8 cellular contexts compared by ENCODE assay signal in the genomic region with DNA sequence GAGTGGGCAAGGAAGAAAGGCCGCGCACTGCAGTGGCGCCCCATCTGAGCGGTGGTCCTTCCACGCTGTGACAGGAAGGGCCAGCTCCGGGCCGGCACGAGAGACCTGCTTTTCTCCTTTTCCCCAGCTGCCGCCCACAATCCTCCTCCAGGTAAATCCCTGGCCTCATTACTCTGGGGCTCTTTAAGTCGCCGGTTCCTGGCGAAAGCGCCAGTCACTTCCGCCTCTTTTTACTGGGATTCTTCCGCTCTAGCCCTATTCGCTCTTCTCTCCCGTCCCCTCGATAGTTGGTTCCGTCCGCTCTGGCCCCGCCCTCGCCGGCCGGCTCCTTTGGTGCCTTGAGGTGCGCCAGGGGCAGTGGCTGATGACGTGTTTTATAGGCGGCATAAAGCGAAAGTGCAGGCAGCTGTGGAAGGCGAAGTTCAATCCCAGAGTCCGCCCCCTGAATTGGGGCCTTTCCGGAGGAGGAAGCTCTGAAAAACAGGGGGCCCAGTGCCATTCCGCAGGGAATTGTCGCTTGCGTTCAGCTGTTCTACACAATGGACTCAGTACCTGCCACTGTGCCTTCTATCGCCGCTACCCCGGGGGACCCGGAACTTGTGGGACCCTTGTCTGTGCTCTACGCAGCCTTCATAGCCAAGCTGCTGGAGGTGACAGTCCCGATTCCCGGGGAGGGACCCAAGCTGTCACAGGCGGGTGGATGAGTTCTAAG. TPM values are rescaled to one million over a fixed set of nuclear protein-coding genes. Genes with fewer than 3 reads are reported as not detected.
DNase-seq lines count a peak whose midpoint lies in the region; ATAC-seq and TF ChIP-seq lines count a peak whose summit lies in the region.

No MANE protein-coding gene starts in this region.

- 2% methylated on average over 27 of the region's 42 CpGs; no CpG with 5 or more reads in 1 of the 2 experiments for WGBS in IMR-90 (ENCODE audit: extremely low coverage in 2 of 2, insufficient read length in 1 of 2), 2 experiments

- no peaks in the 10 kb centered on the region for H3K9me1 ChIP-seq in IMR-90 (ENCODE audit: insufficient read depth, low read length)

- in situ Hi-C loops in IMR-90 (cut with MboI; ENCODE audit: low sequenced_read_pairs), result loop anchor here (25.0 kb wide), 2 partner anchors 907 to 1182 kb away; a partner anchor contains a TSS

- no peaks in the 10 kb centered on the region for H4K20me1 ChIP-seq in IMR-90 (ENCODE audit: insufficient read depth, low read length)
- no peaks in the 10 kb centered on the region for H4K20me1 ChIP-seq in OCI-LY7 (ENCODE audit: insufficient read depth, low read length)

- H2AFZ ChIP-seq in IMR-90 (replicated peaks; ENCODE audit: low read length, poor library complexity) (peak overlapping the region; percentile 97), OCI-LY7 (ENCODE audit: low read length) (peak overlapping the region; percentile 92)

- H3K4me2 ChIP-seq in IMR-90 (ENCODE audit: low read depth, low read length), result peak overlapping the region; percentile 83
- H3K4me2 ChIP-seq in OCI-LY7 (ENCODE audit: low read length), result peak overlapping the region; percentile 79

- H3K4me1 ChIP-seq in IMR-90 (ENCODE audit: control insufficient read depth, insufficient read depth, low read length), result 0 out of 2 replicates have a peak, but pooled peaks cover 1% of the 10 kb centered on the region
- peaks cover 15% of the 10 kb centered on the region for H3K4me1 ChIP-seq in OCI-LY7 (ENCODE audit: insufficient read depth, low read length, poor library complexity, severe bottlenecking)

- H3K56ac ChIP-seq in IMR-90 (ENCODE audit: extremely low read depth, insufficient read depth, low read length), result peak overlapping the region; percentile 85

- H2AK9ac ChIP-seq in IMR-90 (replicated peaks; ENCODE audit: low read depth, low read length, poor library complexity), result peak overlapping the region; percentile 89

- H2BK120ac ChIP-seq in IMR-90 (ENCODE audit: low read depth, low read length), result peak overlapping the region; percentile 53

- peak overlapping the region; percentile 76 for H4K5ac ChIP-seq in IMR-90 (ENCODE audit: low read depth, low read length)

- peaks cover 17% of the 10 kb centered on the region for H3K79me2 ChIP-seq in OCI-LY7 (ENCODE audit: insufficient read depth, low read depth, low read length)

- H3K9ac ChIP-seq in IMR-90 (ENCODE audit: low read depth, low read length), result peak overlapping the region; percentile 90

- H4K8ac ChIP-seq in IMR-90 (ENCODE audit: low read depth in 2 of 2, low read length in 2 of 2), result peak overlapping the region; percentile 96 to 99

- DNase-seq in DMS114 treated with DMSO at 0.1 percent for 48 hours (lab: John Stamatoyannopoulos, UW; ENCODE audit: unreplicated experiment) (peak; percentile 98), IMR-90 (peak; percentile 99), OCI-LY7 (ENCODE audit: low spot score) (peak; percentile 96), activated T-cell treated with anti-CD3 and anti-CD28 coated beads for 4 hours (peak; percentile 97), epidermal melanocyte (ENCODE audit: insufficient read length, low spot score) (peak; percentile 71), midbrain (lab: John Stamatoyannopoulos, UW) (peak; percentile 97)
- peak; percentile 96 for DNase-seq in stimulated activated CD8-positive, alpha-beta memory T cell treated with anti-CD3 and anti-CD28 coated beads, Interleukin-15, amount 100 ng/mL, for 48 hours (ENCODE audit: low read depth in 2 of 2)

- H3K9me3 ChIP-seq in IMR-90 (ENCODE audit: control insufficient read depth, insufficient read depth, low read length) (no peaks in the 10 kb centered on the region), OCI-LY7 (ENCODE audit: low read length) (no peaks in the 10 kb centered on the region)

- H3K14ac ChIP-seq in IMR-90 (replicated peaks; ENCODE audit: low read depth, low read length), result peak overlapping the region; percentile 95

- H3K36me3 ChIP-seq in IMR-90 (ENCODE audit: control insufficient read depth, insufficient read depth, low read length) (no peaks in the 10 kb centered on the region), OCI-LY7 (ENCODE audit: insufficient read depth, low read length) (peaks cover 25% of the 10 kb centered on the region)

- intact Hi-C loops in IMR-90 (cut with micrococcal nuclease), result loop anchor here (2.0 kb wide), 1 partner anchor 67 kb away; no protein-coding TSS in a partner anchor
- intact Hi-C loops in OCI-LY7 (cut with micrococcal nuclease; ENCODE audit: unreplicated experiment), result loop anchor here (1.0 to 2.0 kb wide), 3 partner anchors 27 to 68 kb away; a partner anchor contains a TSS

- H2BK5ac ChIP-seq in IMR-90 (ENCODE audit: low read depth, low read length, poor library complexity, severe bottlenecking), result peak overlapping the region; percentile 88

- TF ChIP-seq CTCF in IMR-90 (conservative IDR thresholded peaks at IDR 0.05; ENCODE audit: low read depth, low read length) (no peak), OCI-LY7 (conservative IDR thresholded peaks at IDR 0.05; ENCODE audit: low read length) (no peak)

- TF ChIP-seq RAD21 in IMR-90 (IDR thresholded peaks at IDR 0.05; ENCODE audit: low read length), result no peak

- H3K27ac ChIP-seq in IMR-90 (ENCODE audit: insufficient read depth, low read length) (peak overlapping the region; percentile 83), OCI-LY7 (ENCODE audit: low read depth, low read length, poor library complexity, severe bottlenecking) (peak overlapping the region; percentile 46)

- peak overlapping the region; percentile 84 for H3K23ac ChIP-seq in IMR-90 (ENCODE audit: low read depth, low read length)

- H3K4me3 ChIP-seq in IMR-90 (ENCODE audit: insufficient read depth, low read depth, low read length) (peak overlapping the region; percentile 80), OCI-LY7 (ENCODE audit: low read depth, low read length, poor library complexity, severe bottlenecking) (peak overlapping the region; percentile 87)

- ATAC-seq in GM21529 (IDR thresholded peaks at IDR 0.05; ENCODE audit: unreplicated experiment) (peak; percentile 97), IMR-90 (ENCODE audit: low read depth) (peak; percentile 100)

- H4K91ac ChIP-seq in IMR-90 (ENCODE audit: insufficient read depth, low read depth, low read length), result peak overlapping the region; percentile 85

- peak overlapping the region; percentile 33; the same call in 1 of the 2 replicates for H3K18ac ChIP-seq in IMR-90 (ENCODE audit: low read depth, low read length)

- H3K9me2 ChIP-seq in OCI-LY7 (ENCODE audit: insufficient read depth, low read length), result no peaks in the 10 kb centered on the region

- peaks cover 15 to 16% of the 10 kb centered on the region in 2 experiments for H3K79me1 ChIP-seq in IMR-90 (ENCODE audit: low read depth in 1 of 2, low read length in 2 of 2)

- H2BK20ac ChIP-seq in IMR-90 (ENCODE audit: low read depth, low read length), result no peak overlapping the region

- CTCF ChIA-PET in IMR-90 (lab: Yijun Ruan, JAX), result interaction anchor here (0.9 kb wide), 1 partner anchor 10 kb away, joined by 3 read pairs; no protein-coding TSS in a partner anchor
- CTCF ChIA-PET in OCI-LY7 (lab: Charles Lee; ENCODE audit: unreplicated experiment), result no interaction called here

- no TSS peak for BruUV-seq in IMR-90 (replicated peaks; lab: Mats Ljungman, UMichigan)
- no TSS peak for BruUV-seq in OCI-LY7 (replicated peaks; lab: Mats Ljungman, UMichigan)

- TF ChIP-seq POLR2A in IMR-90 (IDR thresholded peaks at IDR 0.05; ENCODE audit: low read depth, low read length), result peak; percentile 95

- POLR2A ChIA-PET in IMR-90 (lab: Charles Lee; ENCODE audit: unreplicated experiment), result interaction anchor here (0.5 kb wide), 2 partner anchors 11 to 183 kb away, joined by 7 read pairs; no protein-coding TSS in a partner anchor
- POLR2A ChIA-PET in OCI-LY7 (lab: Charles Lee), result interaction anchor here (0.7 to 2.5 kb wide), 7 partner anchors 9 to 452 kb away, joined by 3 to 13 read pairs (median 6); a partner anchor contains a TSS

- H2BK15ac ChIP-seq in IMR-90 (ENCODE audit: low read depth, low read length), result no peak overlapping the region

- H3K27me3 ChIP-seq in IMR-90 (ENCODE audit: control insufficient read depth, insufficient read depth, low read length), result no peaks in the 10 kb centered on the region

- peak overlapping the region; percentile 37; the same call in 1 of the 2 replicates for H2AK5ac ChIP-seq in IMR-90 (ENCODE audit: low read depth, low read length)

- dilution Hi-C loops in IMR-90 (cut with HindIII; ENCODE audit: low sequenced_read_pairs, unreplicated experiment), result no loop called here

- H3K4ac ChIP-seq in IMR-90 (ENCODE audit: low read depth, low read length), result peak overlapping the region; percentile 93

TF ChIP-seq in IMR-90, 13 proteins besides CTCF, POLR2A, EP300 and RAD21 (continues in another document):
- TF ChIP-seq, protein P1, sequence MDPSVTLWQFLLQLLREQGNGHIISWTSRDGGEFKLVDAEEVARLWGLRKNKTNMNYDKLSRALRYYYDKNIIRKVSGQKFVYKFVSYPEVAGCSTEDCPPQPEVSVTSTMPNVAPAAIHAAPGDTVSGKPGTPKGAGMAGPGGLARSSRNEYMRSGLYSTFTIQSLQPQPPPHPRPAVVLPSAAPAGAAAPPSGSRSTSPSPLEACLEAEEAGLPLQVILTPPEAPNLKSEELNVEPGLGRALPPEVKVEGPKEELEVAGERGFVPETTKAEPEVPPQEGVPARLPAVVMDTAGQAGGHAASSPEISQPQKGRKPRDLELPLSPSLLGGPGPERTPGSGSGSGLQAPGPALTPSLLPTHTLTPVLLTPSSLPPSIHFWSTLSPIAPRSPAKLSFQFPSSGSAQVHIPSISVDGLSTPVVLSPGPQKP (IDR thresholded peaks at IDR 0.05; ENCODE audit: borderline replicate concordance, low read depth, low read length), result no peak
- TF ChIP-seq RFX5 (IDR thresholded peaks at IDR 0.05; ENCODE audit: low read depth, low read length) (no peak), FOS (IDR thresholded peaks at IDR 0.05; ENCODE audit: low read depth, low read length) (peak; percentile 37; the same call in 1 of the 2 replicates), SMC3 (IDR thresholded peaks at IDR 0.05; ENCODE audit: low read depth, low read length) (no peak), MAFK (IDR thresholded peaks at IDR 0.05; ENCODE audit: low read depth, low read length) (no peak), MAZ (IDR thresholded peaks at IDR 0.05; ENCODE audit: borderline replicate concordance, low read depth, low read length) (peak; percentile 98), CHD1 (IDR thresholded peaks at IDR 0.05; ENCODE audit: low read depth, low read length) (no peak; the same call in 1 of the 2 replicates)

RNA-seq across cellular contexts. Expression of a gene that starts 26.2 kb away (rescaled TPM):
- total RNA-seq in IMR-90 (2012; rRNA removed), result 35.0 and 43.3 TPM in 2 replicates
- polyA plus RNA-seq in IMR-90 (2012; rRNA removed), result 45.4 and 54.2 TPM in 2 replicates
- polyA plus RNA-seq in IMR-90 (2012; cell fraction: cytosol; rRNA removed), result 42.5 and 46.9 TPM in 2 replicates
- polyA plus RNA-seq in IMR-90 (2012; cell fraction: nucleus; rRNA removed; ENCODE audit: low replicate concordance), result 169 and 205 TPM in 2 replicates
- 23.5 and 30.7 TPM in 2 replicates for total RNA-seq in OCI-LY7 (2014; rRNA removed; shearing (Covaris generic))
- 56.5 and 57.1 TPM in 2 replicates for total RNA-seq in OCI-LY7 (2022)

RNA-seq across cellular contexts. Expression of a gene that starts 54.4 kb away (rescaled TPM):
- total RNA-seq in IMR-90 (2012; rRNA removed), result 5.4 and 10.0 TPM in 2 replicates
- polyA plus RNA-seq in IMR-90 (2012; rRNA removed), result 2.4 and 3.8 TPM in 2 replicates
- polyA plus RNA-seq in IMR-90 (2012; cell fraction: cytosol; rRNA removed), result 0.41 and 1.2 TPM in 2 replicates
- polyA plus RNA-seq in IMR-90 (2012; cell fraction: nucleus; rRNA removed; ENCODE audit: low replicate concordance), result 0.76 and 7.2 TPM in 2 replicates
- 10.9 and 13.3 TPM in 2 replicates for total RNA-seq in OCI-LY7 (2014; rRNA removed; shearing (Covaris generic))
- total RNA-seq in OCI-LY7 (2022), result 18.3 and 19.2 TPM in 2 replicates

Comparison
In these comparisons a context has a peak if more than half of its experiments do, and no peak if none do; other contexts are left out.
1. Peak in every context shown above with its lines: DNase-seq, ATAC-seq, H3K4me3 ChIP-seq and H3K27ac ChIP-seq.